ENCODE assay signal across 1 cellular context in the genomic region with DNA sequence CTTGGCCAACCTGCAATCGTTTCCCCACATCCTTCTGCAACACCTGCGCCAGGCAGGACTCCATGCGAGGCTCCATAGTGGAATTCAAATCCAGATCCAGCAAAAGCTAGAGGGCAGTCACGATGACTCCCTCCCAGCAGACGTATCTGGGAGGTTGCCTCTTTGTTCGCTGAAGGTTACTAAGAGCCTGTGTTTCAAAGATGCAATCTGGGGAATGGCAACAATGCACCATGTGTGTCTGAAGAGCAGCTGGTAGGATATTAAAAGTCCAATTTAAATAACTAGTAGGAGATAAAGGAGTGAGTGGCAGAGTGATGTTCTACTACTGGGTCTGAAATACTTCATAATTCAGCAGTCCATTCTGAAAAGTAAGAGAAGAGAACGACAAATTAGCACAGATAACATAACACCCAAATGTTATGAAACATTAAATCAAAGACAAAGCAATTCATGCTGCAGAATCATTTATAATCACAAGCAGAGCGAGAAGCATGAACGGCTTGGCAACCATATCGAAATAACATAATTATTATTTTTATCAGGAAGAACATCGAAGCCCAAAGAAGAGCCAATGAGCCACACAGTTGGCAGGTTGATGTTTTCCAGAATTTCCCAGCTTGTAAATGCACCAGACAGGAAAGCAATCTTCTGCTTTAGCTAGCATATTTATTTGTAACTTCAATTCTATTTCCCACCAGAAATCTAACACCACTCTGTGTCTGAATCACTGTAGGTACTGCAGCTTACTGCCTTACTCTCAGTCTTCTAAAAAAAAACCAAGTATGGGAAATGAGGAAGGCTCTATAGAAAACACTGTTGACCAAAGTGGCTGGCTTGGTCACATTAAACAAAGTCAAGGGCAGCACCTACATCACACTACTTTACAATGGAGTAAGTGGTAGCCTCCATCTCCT.
TF ChIP-seq lines count a peak whose summit lies in the region.

No MANE protein-coding gene starts in this region.

TF ChIP-seq in SK-N-SH treated with all-trans-retinoic acid at 6 μM for 48 hours, 23 proteins besides CTCF, POLR2A, EP300 and RAD21 (continued from another document):
- TF ChIP-seq ARNTL (CRISPR knock-in tag; IDR thresholded peaks at IDR 0.05; ENCODE audit: borderline replicate concordance, low read depth) (no peak), PPARA (CRISPR knock-in tag; IDR thresholded peaks at IDR 0.05; ENCODE audit: borderline replicate concordance) (no peak), ZNF8 (CRISPR knock-in tag; IDR thresholded peaks at IDR 0.05) (no peak), ZFP3 (CRISPR knock-in tag; IDR thresholded peaks at IDR 0.05) (0 out of 2 replicates have a peak, but pooled peaks have one; percentile 52), ZNF565 (CRISPR knock-in tag; conservative IDR thresholded peaks at IDR 0.05; ENCODE audit: low read depth) (no peak), CSRNP3 (CRISPR knock-in tag; IDR thresholded peaks at IDR 0.05) (0 out of 2 replicates have a peak, but pooled peaks have one; percentile 14), ZFP30 (CRISPR knock-in tag; IDR thresholded peaks at IDR 0.05) (no peak), TCF4 (CRISPR knock-in tag; IDR thresholded peaks at IDR 0.05; ENCODE audit: borderline replicate concordance) (peak; percentile 89), CREB5 (CRISPR knock-in tag; IDR thresholded peaks at IDR 0.05; ENCODE audit: low read depth) (no peak), ISL1 (CRISPR knock-in tag; IDR thresholded peaks at IDR 0.05) (peak; percentile 54), CSDC2 (CRISPR knock-in tag; IDR thresholded peaks at IDR 0.05) (no peak), ESRRG (CRISPR knock-in tag; IDR thresholded peaks at IDR 0.05) (no peak), RARB (CRISPR knock-in tag; IDR thresholded peaks at IDR 0.05) (no peak), OSR1 (CRISPR knock-in tag; IDR thresholded peaks at IDR 0.05) (no peak)
- TF ChIP-seq, protein P1, sequence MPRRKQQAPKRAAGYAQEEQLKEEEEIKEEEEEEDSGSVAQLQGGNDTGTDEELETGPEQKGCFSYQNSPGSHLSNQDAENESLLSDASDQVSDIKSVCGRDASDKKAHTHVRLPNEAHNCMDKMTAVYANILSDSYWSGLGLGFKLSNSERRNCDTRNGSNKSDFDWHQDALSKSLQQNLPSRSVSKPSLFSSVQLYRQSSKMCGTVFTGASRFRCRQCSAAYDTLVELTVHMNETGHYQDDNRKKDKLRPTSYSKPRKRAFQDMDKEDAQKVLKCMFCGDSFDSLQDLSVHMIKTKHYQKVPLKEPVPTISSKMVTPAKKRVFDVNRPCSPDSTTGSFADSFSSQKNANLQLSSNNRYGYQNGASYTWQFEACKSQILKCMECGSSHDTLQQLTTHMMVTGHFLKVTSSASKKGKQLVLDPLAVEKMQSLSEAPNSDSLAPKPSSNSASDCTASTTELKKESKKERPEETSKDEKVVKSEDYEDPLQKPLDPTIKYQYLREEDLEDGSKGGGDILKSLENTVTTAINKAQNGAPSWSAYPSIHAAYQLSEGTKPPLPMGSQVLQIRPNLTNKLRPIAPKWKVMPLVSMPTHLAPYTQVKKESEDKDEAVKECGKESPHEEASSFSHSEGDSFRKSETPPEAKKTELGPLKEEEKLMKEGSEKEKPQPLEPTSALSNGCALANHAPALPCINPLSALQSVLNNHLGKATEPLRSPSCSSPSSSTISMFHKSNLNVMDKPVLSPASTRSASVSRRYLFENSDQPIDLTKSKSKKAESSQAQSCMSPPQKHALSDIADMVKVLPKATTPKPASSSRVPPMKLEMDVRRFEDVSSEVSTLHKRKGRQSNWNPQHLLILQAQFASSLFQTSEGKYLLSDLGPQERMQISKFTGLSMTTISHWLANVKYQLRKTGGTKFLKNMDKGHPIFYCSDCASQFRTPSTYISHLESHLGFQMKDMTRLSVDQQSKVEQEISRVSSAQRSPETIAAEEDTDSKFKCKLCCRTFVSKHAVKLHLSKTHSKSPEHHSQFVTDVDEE (CRISPR knock-in tag; IDR thresholded peaks at IDR 0.05): peak; percentile 78
